8 cellular contexts compared by ENCODE assay signal in genomic region chr10:114623661-114624294, GRCh38. TPM values are rescaled to one million over a fixed set of nuclear protein-coding genes. Genes with fewer than 3 reads are reported as not detected.
A peak's percentile ranks its signal among the peaks of the same experiment; 100 is the strongest.
DNase-seq lines count a peak whose midpoint lies in the region; ATAC-seq and TF ChIP-seq lines count a peak whose summit lies in the region.

No MANE protein-coding gene starts in this region.

- POLR2A ChIA-PET in CD8-positive, alpha-beta memory T cell (lab: Charles Lee), result no interaction called here

- H3K9me3 ChIP-seq in mucosa of rectum (ENCODE audit: control insufficient read depth in 2 of 2, low read length in 2 of 2), result no peaks in the 10 kb centered on the region
- H3K9me3 ChIP-seq in CD8-positive, alpha-beta memory T cell (ENCODE audit: low read length), result no peaks in the 10 kb centered on the region

- peaks cover 2% of the 10 kb centered on the region for H3K9me3 Mint-ChIP-seq in Calu3 (ENCODE audit: low read depth, unreplicated experiment)
- H3K9me3 Mint-ChIP-seq in CD8-positive, alpha-beta memory T cell, result peaks cover 5 to 11% (median 5%) of the 10 kb centered on the region in 5 donors
- H3K9me3 Mint-ChIP-seq in activated naive CD4-positive, alpha-beta T cell treated with anti-CD3 and anti-CD28 coated beads, Interleukin-2, amount 50 U/mL, for 72 hours, result peaks cover 9 to 15% of the 10 kb centered on the region in 2 donors

- no peaks in the 10 kb centered on the region for H3K27me3 Mint-ChIP-seq in Calu3 (ENCODE audit: unreplicated experiment)
- H3K27me3 Mint-ChIP-seq in CD8-positive, alpha-beta memory T cell, result peaks cover 0 to under 1% of the 10 kb centered on the region in 2 donors

- H3K9ac ChIP-seq in mucosa of rectum (ENCODE audit: low read depth in 1 of 2, low read length in 2 of 2), result no peak overlapping the region

- BruUV-seq in Calu3 (replicated peaks; lab: Mats Ljungman, UMichigan), result no TSS peak

- CTCF ChIA-PET in Calu3 (lab: Charles Lee), result interaction anchor here (0.7 to 1.7 kb wide), 2 partner anchors 10 to 1325 kb away, joined by 4 to 6 read pairs; no protein-coding TSS in a partner anchor
- CTCF ChIA-PET in CD8-positive, alpha-beta memory T cell (lab: Charles Lee), result no interaction called here

- peaks cover 59% of the 10 kb centered on the region for H3K4me1 Mint-ChIP-seq in Calu3 (ENCODE audit: low read depth, unreplicated experiment)
- no peaks in the 10 kb centered on the region for H3K4me1 Mint-ChIP-seq in CD8-positive, alpha-beta memory T cell

- no peak for ATAC-seq in HG03354 (IDR thresholded peaks at IDR 0.05; ENCODE audit: poor library complexity, severe bottlenecking, unreplicated experiment)
- ATAC-seq in activated naive CD4-positive, alpha-beta T cell treated with anti-CD3 and anti-CD28 coated beads, Interleukin-2, amount 50 U/mL, for 72 hours, result no peak
- ATAC-seq in HG02840 (IDR thresholded peaks at IDR 0.05; ENCODE audit: low FRiP score, unreplicated experiment), result no peak

- H3K4me3 ChIP-seq in mucosa of rectum (ENCODE audit: low read length in 2 of 2), result no peak overlapping the region
- no peak overlapping the region for H3K4me3 ChIP-seq in CD8-positive, alpha-beta memory T cell (ENCODE audit: low read length)

- H3K27ac Mint-ChIP-seq in Calu3 (ENCODE audit: unreplicated experiment), result no peak overlapping the region
- H3K27ac Mint-ChIP-seq in CD8-positive, alpha-beta memory T cell, result peak overlapping the region in 1 of 8 donors; percentile 21
- H3K27ac Mint-ChIP-seq in activated naive CD4-positive, alpha-beta T cell treated with anti-CD3 and anti-CD28 coated beads, Interleukin-2, amount 50 U/mL, for 72 hours, result no peak overlapping the region

- intact Hi-C loops in Calu3 (cut with micrococcal nuclease; ENCODE audit: unreplicated experiment), result loop anchor here (2.0 kb wide), 1 partner anchor 55 kb away; no protein-coding TSS in a partner anchor

- no peaks in the 10 kb centered on the region for H3K36me3 ChIP-seq in mucosa of rectum (ENCODE audit: control insufficient read depth in 2 of 2, insufficient read depth in 2 of 2, low read length in 2 of 2)
- H3K36me3 ChIP-seq in CD8-positive, alpha-beta memory T cell (ENCODE audit: insufficient read depth, low read length), result no peaks in the 10 kb centered on the region

- H3K4me1 ChIP-seq in mucosa of rectum (ENCODE audit: control insufficient read depth in 2 of 2, insufficient read depth in 2 of 2, low read length in 2 of 2), result peaks cover 8 to 20% of the 10 kb centered on the region in 2 donors
- H3K4me1 ChIP-seq in CD8-positive, alpha-beta memory T cell (ENCODE audit: insufficient read depth, low read length), result no peaks in the 10 kb centered on the region

- no peaks in the 10 kb centered on the region for H3K27me3 ChIP-seq in mucosa of rectum (ENCODE audit: control insufficient read depth in 2 of 2, insufficient read depth in 2 of 2, low read length in 2 of 2)
- H3K27me3 ChIP-seq in CD8-positive, alpha-beta memory T cell (ENCODE audit: insufficient read depth, low read length, poor library complexity, severe bottlenecking), result no peaks in the 10 kb centered on the region

- DNase-seq in Calu3, result peak; percentile 39
- DNase-seq in NCI-H1048 (lab: John Stamatoyannopoulos, UW), result peak; percentile 50
- peak; percentile 83 for DNase-seq in dermis blood vessel endothelial cell
- no peak for DNase-seq in CD8-positive, alpha-beta memory T cell
- DNase-seq in activated naive CD4-positive, alpha-beta T cell treated with anti-CD3 and anti-CD28 coated beads, Interleukin-2, amount 50 U/mL, for 72 hours (ENCODE audit: low spot score in 2 of 2), result no peak

- H3K36me3 Mint-ChIP-seq in Calu3 (ENCODE audit: insufficient read depth, unreplicated experiment), result peaks cover 5% of the 10 kb centered on the region
- peaks cover 0 to 21% (median 4%) of the 10 kb centered on the region in 3 donors for H3K36me3 Mint-ChIP-seq in CD8-positive, alpha-beta memory T cell
- H3K36me3 Mint-ChIP-seq in activated naive CD4-positive, alpha-beta T cell treated with anti-CD3 and anti-CD28 coated beads, Interleukin-2, amount 50 U/mL, for 72 hours, result peaks cover 0 to 10% of the 10 kb centered on the region in 2 donors

- TF ChIP-seq CTCF in Calu3 (IDR thresholded peaks at IDR 0.05; ENCODE audit: unreplicated experiment), result no peak

- H3K27ac ChIP-seq in mucosa of rectum (ENCODE audit: low read depth in 2 of 2, low read length in 2 of 2), result peak overlapping the region; percentile 37 to 38
- no peak overlapping the region for H3K27ac ChIP-seq in CD8-positive, alpha-beta memory T cell (ENCODE audit: low read depth, low read length)

- H3K4me3 Mint-ChIP-seq in Calu3 (ENCODE audit: low read depth, unreplicated experiment), result no peak overlapping the region
- H3K4me3 Mint-ChIP-seq in CD8-positive, alpha-beta memory T cell, result no peak overlapping the region

RNA-seq across cellular contexts. Expression of gene ABLIM1, which starts 34.3 kb away (rescaled TPM):
- total RNA-seq in Calu3 (2022), result 81.1 and 89.4 TPM in 2 replicates
- 141 and 159 TPM in 2 replicates for total RNA-seq in dermis blood vessel endothelial cell
- 10 to 100 TPM; 45.8 to 48.3 TPM for total RNA-seq in CD8-positive, alpha-beta memory T cell
- 123 TPM for polyA plus RNA-seq in CD8-positive, alpha-beta memory T cell
- 100 to 1,000 TPM; 155 to 190 TPM for total RNA-seq in activated naive CD4-positive, alpha-beta T cell treated with anti-CD3 and anti-CD28 coated beads, Interleukin-2, amount 50 U/mL, for 72 hours

Comparison
In these comparisons a context has a peak if more than half of its experiments do, and no peak if none do; other contexts are left out.
1. DNase-seq: peak in Calu3 (single experiment), NCI-H1048 (single experiment) and dermis blood vessel endothelial cell (single experiment); none in CD8-positive, alpha-beta memory T cell (0 of 5) and activated naive CD4-positive, alpha-beta T cell treated with anti-CD3 and anti-CD28 coated beads, Interleukin-2, amount 50 U/mL, for 72 hours (0 of 2).